ENCODE assay signal across 17 cellular contexts in the genomic region with DNA sequence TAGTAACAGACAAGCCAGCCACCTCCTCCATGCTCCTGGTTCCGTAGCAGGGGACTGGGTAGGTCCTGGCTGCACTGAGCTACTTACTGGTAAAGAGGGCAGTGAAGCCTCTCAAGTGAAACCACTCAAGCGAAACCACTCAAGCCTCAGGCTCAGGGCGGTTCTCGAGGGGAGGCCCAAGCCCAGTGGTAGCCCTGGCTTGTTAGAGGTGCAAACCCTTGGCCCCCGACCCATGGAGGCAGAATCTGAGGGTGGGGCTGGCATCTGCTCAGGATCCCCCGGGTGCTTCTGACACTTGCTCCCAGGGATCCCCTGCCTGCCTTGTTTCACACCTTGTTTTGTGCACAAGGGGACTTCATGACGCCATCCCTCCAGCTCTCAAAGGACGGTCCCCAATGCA.
"Had no signal": no experiment of that assay in that cellular context is flagged by ENCODE, and none has a peak within 500 bp of the region (broad histone marks: within the 10 kb centered on the region; RNA-seq: fewer than 3 reads in every experiment).

No MANE protein-coding gene starts in this region.

- DNase-seq: activated CD4-positive, alpha-beta memory T cell treated with anti-CD3 and anti-CD28 coated beads, Interleukin-2, amount 10 ng/mL, durations not matched to agents 7 days and 5 days; activated CD4-positive, alpha-beta T cell treated with anti-CD3 and anti-CD28 coated beads for 36 hours; activated effector memory CD4-positive, alpha-beta T cell treated with anti-CD3 and anti-CD28 coated beads, Interleukin-2, amount 50 U/mL, for 16 hours; activated T-cell treated with anti-CD3 and anti-CD28 coated beads, Interleukin-2, amount 50 U/mL, for 4 hours; erythroblast; gastrocnemius medialis; heart right ventricle; mesenchymal stem cell; naive thymus-derived CD8-positive, alpha-beta T cell; stimulated activated CD4-positive, alpha-beta T cell treated with anti-CD3 and anti-CD28 coated beads, Interleukin-4, amount 100 ng/mL, for 24 hours; stimulated activated naive CD4-positive, alpha-beta T cell treated with Interleukin-2 at 50 U/mL for 16 hours; substantia nigra; T-helper 17 cell; trophoblast cell had no signal

- H3K4me1 Mint-ChIP-seq: activated CD4-positive, alpha-beta memory T cell treated with anti-CD3 and anti-CD28 coated beads, Interleukin-2, amount 10 ng/mL, durations not matched to agents 7 days and 5 days; activated CD4-positive, alpha-beta T cell treated with anti-CD3 and anti-CD28 coated beads for 36 hours; activated naive CD4-positive, alpha-beta T cell treated with anti-CD3 and anti-CD28 coated beads, Interleukin-2, amount 50 U/mL, for 24 hours; naive thymus-derived CD8-positive, alpha-beta T cell; T-helper 17 cell had no signal

- ATAC-seq: activated CD4-positive, alpha-beta T cell treated with anti-CD3 and anti-CD28 coated beads for 36 hours; activated T-cell treated with anti-CD3 and anti-CD28 coated beads, Interleukin-2, amount 50 U/mL, for 4 hours; gastrocnemius medialis; heart right ventricle; left lobe of liver; naive thymus-derived CD8-positive, alpha-beta T cell; T-helper 17 cell had no signal

- H3K36me3 Mint-ChIP-seq: activated naive CD4-positive, alpha-beta T cell treated with anti-CD3 and anti-CD28 coated beads, Interleukin-2, amount 50 U/mL, for 24 hours; naive thymus-derived CD8-positive, alpha-beta T cell had no signal

- H3K4me3 Mint-ChIP-seq: activated CD4-positive, alpha-beta memory T cell treated with anti-CD3 and anti-CD28 coated beads, Interleukin-2, amount 10 ng/mL, durations not matched to agents 7 days and 5 days; activated CD4-positive, alpha-beta T cell treated with anti-CD3 and anti-CD28 coated beads for 36 hours; activated naive CD4-positive, alpha-beta T cell treated with anti-CD3 and anti-CD28 coated beads, Interleukin-2, amount 50 U/mL, for 24 hours; activated T-cell treated with anti-CD3 and anti-CD28 coated beads, Interleukin-2, amount 50 U/mL, for 4 hours; naive thymus-derived CD8-positive, alpha-beta T cell; T-helper 17 cell had no signal

- H3K27ac ChIP-seq: cardiac muscle cell, gastrocnemius medialis, heart right ventricle had no signal

- H3K27me3 Mint-ChIP-seq: activated CD4-positive, alpha-beta memory T cell treated with anti-CD3 and anti-CD28 coated beads, Interleukin-2, amount 10 ng/mL, durations not matched to agents 7 days and 5 days had no signal

- H3K9me3 Mint-ChIP-seq: activated CD4-positive, alpha-beta memory T cell treated with anti-CD3 and anti-CD28 coated beads, Interleukin-2, amount 10 ng/mL, durations not matched to agents 7 days and 5 days; activated naive CD4-positive, alpha-beta T cell treated with anti-CD3 and anti-CD28 coated beads, Interleukin-2, amount 50 U/mL, for 24 hours; activated T-cell treated with anti-CD3 and anti-CD28 coated beads, Interleukin-2, amount 50 U/mL, for 4 hours; naive thymus-derived CD8-positive, alpha-beta T cell had no signal

- H3K9me3 ChIP-seq: gastrocnemius medialis, heart right ventricle had no signal

- H3K27ac Mint-ChIP-seq: activated CD4-positive, alpha-beta memory T cell treated with anti-CD3 and anti-CD28 coated beads, Interleukin-2, amount 10 ng/mL, durations not matched to agents 7 days and 5 days; activated CD4-positive, alpha-beta T cell treated with anti-CD3 and anti-CD28 coated beads for 36 hours; activated naive CD4-positive, alpha-beta T cell treated with anti-CD3 and anti-CD28 coated beads, Interleukin-2, amount 50 U/mL, for 24 hours; naive thymus-derived CD8-positive, alpha-beta T cell; T-helper 17 cell had no signal

- H3K4me1 ChIP-seq: gastrocnemius medialis, heart right ventricle had no signal

- H3K36me3 ChIP-seq: cardiac muscle cell, gastrocnemius medialis, heart right ventricle had no signal

- H3K4me3 ChIP-seq: cardiac muscle cell, gastrocnemius medialis, heart right ventricle had no signal
